ENCODE assay signal across 1 cellular context in genomic region chr19:907183-907853, GRCh38.
TF ChIP-seq lines count a peak whose summit lies in the region.

No MANE protein-coding gene starts in this region.

TF ChIP-seq in K562, 482 proteins besides CTCF, POLR2A, EP300 and RAD21 (continued from another document):
- TF ChIP-seq CTCFL (IDR thresholded peaks at IDR 0.05; ENCODE audit: borderline replicate concordance, insufficient read depth, low read depth, low read length, poor library complexity, severe bottlenecking) (no peak), NRF1 (conservative IDR thresholded peaks at IDR 0.05 in 1 of 2, IDR thresholded peaks at IDR 0.05 in 1 of 2) (peak; percentile 36 to 46; a peak in 2 of 4 replicates), AFF4 (CRISPR knock-in tag; IDR thresholded peaks at IDR 0.05) (no peak; the same call in 1 of the 2 replicates), ELK3 (CRISPR knock-in tag; IDR thresholded peaks at IDR 0.05) (no peak), CHD1 (IDR thresholded peaks at IDR 0.05; ENCODE audit: low read length) (no peak), E2F4 (CRISPR knock-in tag; IDR thresholded peaks at IDR 0.05; ENCODE audit: low read depth) (no peak), SMAD4 (CRISPR knock-in tag; conservative IDR thresholded peaks at IDR 0.05) (peak; percentile 85), SMARCA4 (IDR thresholded peaks at IDR 0.05) (peak; percentile 98), FOXA1 (IDR thresholded peaks at IDR 0.05; ENCODE audit: borderline replicate concordance) (no peak), ZSCAN32 (CRISPR knock-in tag; IDR thresholded peaks at IDR 0.05) (no peak), BCLAF1 (IDR thresholded peaks at IDR 0.05; ENCODE audit: borderline replicate concordance in 1 of 2, control insufficient read depth in 1 of 2, low read depth in 2 of 2, low read length in 1 of 2) (no peak), NR0B1 (IDR thresholded peaks at IDR 0.05; ENCODE audit: partially characterized antibody) (no peak), NUFIP1 (IDR thresholded peaks at IDR 0.05; ENCODE audit: partially characterized antibody) (no peak), RBM22 (IDR thresholded peaks at IDR 0.05; ENCODE audit: low read depth, low read length, poor library complexity, severe bottlenecking) (peak; percentile 35), KLF1 (tag; IDR thresholded peaks at IDR 0.05) (no peak)
